ENCODE assay signal across 18 cellular contexts in the genomic region with DNA sequence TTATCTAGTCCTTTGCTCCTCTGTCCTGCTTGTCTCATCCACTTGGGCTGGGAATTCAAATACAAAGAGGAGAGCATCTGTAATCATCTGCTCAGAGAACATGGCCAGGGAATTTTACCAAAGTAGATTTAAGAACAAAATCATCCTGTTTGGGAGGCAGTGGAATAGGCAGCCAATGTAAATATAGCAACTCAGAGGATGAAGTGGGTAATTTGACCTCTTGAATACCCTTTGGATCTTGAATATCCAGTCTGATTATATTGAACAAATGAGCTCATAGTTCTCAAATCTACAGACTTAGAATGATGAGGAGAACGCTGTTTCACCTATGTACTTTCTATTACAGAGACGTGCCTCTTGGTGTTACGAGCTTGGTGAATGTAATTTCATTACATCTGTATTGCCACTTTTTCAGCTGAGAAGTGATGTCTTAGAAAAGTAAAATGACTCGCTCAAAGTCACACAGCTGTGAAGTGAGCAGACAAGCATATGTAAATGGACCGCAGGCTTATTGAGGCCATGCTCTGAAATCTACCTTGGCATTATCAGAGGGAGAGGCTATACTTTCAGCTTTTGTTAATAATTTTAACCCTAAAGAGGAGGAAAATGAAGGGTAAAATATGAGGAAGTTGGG.
DNase-seq lines count a peak whose midpoint lies in the region; ATAC-seq and TF ChIP-seq lines count a peak whose summit lies in the region.
"Had no signal": no experiment of that assay in that cellular context is flagged by ENCODE, and none has a peak within 500 bp of the region (broad histone marks: within the 10 kb centered on the region; RNA-seq: fewer than 3 reads in every experiment).

No MANE protein-coding gene starts in this region.

- no peaks in the 10 kb centered on the region for H3K4me1 ChIP-seq in left ventricle myocardium inferior
- peaks cover 10 to 45% (median 17%) of the 10 kb centered on the region in 3 donors for H3K4me1 ChIP-seq in esophagus squamous epithelium
- H3K4me1 ChIP-seq in skeletal muscle satellite cell (ENCODE audit: control insufficient read depth, insufficient read depth, low read length), result peaks cover 16% of the 10 kb centered on the region

- no peak for TF ChIP-seq POLR2A in esophagus squamous epithelium (IDR thresholded peaks at IDR 0.05)

- H3K4me2 ChIP-seq in skeletal muscle satellite cell (ENCODE audit: low read length), result peak overlapping the region; percentile 32

- H3K27me3 ChIP-seq in left ventricle myocardium inferior (ENCODE audit: low read depth) (no peaks in the 10 kb centered on the region), esophagus squamous epithelium (no peaks in the 10 kb centered on the region), skeletal muscle satellite cell (ENCODE audit: control insufficient read depth, insufficient read depth, low read length) (peaks cover 46% of the 10 kb centered on the region)

- ATAC-seq in Right ventricle myocardium inferior (peak; percentile 10), HG02884 (IDR thresholded peaks at IDR 0.05; ENCODE audit: unreplicated experiment) (no peak)
- ATAC-seq: effector memory CD8-positive, alpha-beta T cell had no signal

- intact Hi-C loops in Right ventricle myocardium inferior (cut with DNase I) (no loop called here), left ventricle myocardium inferior (cut with micrococcal nuclease) (no loop called here), esophagus squamous epithelium (cut with DNase I) (no loop called here)

- no peaks in the 10 kb centered on the region for H3K9me3 ChIP-seq in left ventricle myocardium inferior (replicated peaks)
- no peaks in the 10 kb centered on the region for H3K9me3 ChIP-seq in esophagus squamous epithelium
- H3K9me3 ChIP-seq in skeletal muscle satellite cell (replicated peaks; ENCODE audit: low read length), result no peaks in the 10 kb centered on the region

- H3K36me3 ChIP-seq in left ventricle myocardium inferior (no peaks in the 10 kb centered on the region), esophagus squamous epithelium (no peaks in the 10 kb centered on the region), skeletal muscle satellite cell (ENCODE audit: insufficient read depth, low read length) (no peaks in the 10 kb centered on the region)
- H3K36me3 ChIP-seq: WERI-Rb-1 had no signal

- no peak overlapping the region for H3K4me3 ChIP-seq in left ventricle myocardium inferior
- H3K4me3 ChIP-seq in esophagus squamous epithelium, result no peak overlapping the region
- H3K4me3 ChIP-seq in skeletal muscle satellite cell (ENCODE audit: low read length), result no peak overlapping the region
- H3K4me3 ChIP-seq: skin epidermis had no signal

- DNase-seq in Right ventricle myocardium inferior (ENCODE audit: missing footprints) (no peak), left ventricle myocardium inferior (no peak), NCI-H345 treated with DMSO at 0.1 percent for 48 hours (lab: John Stamatoyannopoulos, UW; ENCODE audit: unreplicated experiment) (peak; percentile 34), esophagus squamous epithelium (lab: John Stamatoyannopoulos, UW) (no peak), NCI-H2171 treated with DMSO at 0.1 percent for 48 hours (lab: John Stamatoyannopoulos, UW) (no peak), NAMALWA (ENCODE audit: low spot score) (no peak)
- DNase-seq: activated CD4-positive, alpha-beta memory T cell treated with anti-CD3 and anti-CD28 coated beads, Interleukin-2, amount 10 ng/mL, durations not matched to agents 7 days and 5 days; activated T-cell treated with anti-CD3 and anti-CD28 coated beads, Interleukin-2, amount 50 U/mL, for 48 hours; caudate nucleus; CD4-positive, alpha-beta T cell; effector memory CD8-positive, alpha-beta T cell; mesendoderm; NCI-H524 treated with DMSO at 0.1 percent for 48 hours; trophoblast cell; WERI-Rb-1 had no signal

- no peak for TF ChIP-seq CTCF in left ventricle myocardium inferior (IDR thresholded peaks at IDR 0.05; ENCODE audit: borderline replicate concordance)
- TF ChIP-seq CTCF in esophagus squamous epithelium (IDR thresholded peaks at IDR 0.05), result no peak

- no peak overlapping the region for H3K9ac ChIP-seq in skeletal muscle satellite cell (ENCODE audit: low read depth, low read length)

- H3K27ac ChIP-seq in left ventricle myocardium inferior (replicated peaks) (no peak overlapping the region), esophagus squamous epithelium (peak overlapping the region; percentile 23 to 82 (median 64))
- H3K27ac ChIP-seq: WERI-Rb-1 had no signal

- 48 to 70% methylated on average over 5 of the region's 5 CpGs for WGBS in esophagus squamous epithelium, 2 donors
